Comparison of ENCODE assay signal across 23 cellular contexts in genomic region chrX:81280148-81280547, GRCh38.
DNase-seq lines count a peak whose midpoint lies in the region; ATAC-seq and TF ChIP-seq lines count a peak whose summit lies in the region.
"Had no signal": no experiment of that assay in that cellular context is flagged by ENCODE, and none has a peak within 500 bp of the region (broad histone marks: within the 10 kb centered on the region; RNA-seq: fewer than 3 reads in every experiment).

No MANE protein-coding gene starts in this region.

- intact Hi-C loops in PC-3 (cut with micrococcal nuclease) = no loop called here

- H3K9ac ChIP-seq in PC-3 (ENCODE audit: low read length) = no peak overlapping the region

- CTCF ChIA-PET in PC-3 (lab: Charles Lee) = no interaction called here

- TF ChIP-seq CTCF in 22Rv1 (IDR thresholded peaks at IDR 0.05) (peak; percentile 14; the same call in 1 of the 2 replicates), PC-3 (conservative IDR thresholded peaks at IDR 0.05; ENCODE audit: low read depth, low read length) (peak; percentile 43; the same call in 1 of the 2 replicates), fibroblast of mammary gland (conservative IDR thresholded peaks at IDR 0.05; ENCODE audit: control insufficient read depth, insufficient read depth, low read depth, low read length) (peak; percentile 10)

- POLR2A ChIA-PET in PC-3 (lab: Charles Lee; ENCODE audit: unreplicated experiment) = no interaction called here

- peaks cover 3% of the 10 kb centered on the region for H3K4me1 ChIP-seq in PC-3 (ENCODE audit: insufficient read depth, low read length)
- H3K4me1 ChIP-seq: right atrium auricular region had no signal

- DNase-seq in EH (ENCODE audit: low read depth) = peak; percentile 0
- DNase-seq in PC-3 = no peak
- DNase-seq in fibroblast of mammary gland (ENCODE audit: low read depth) = peak; percentile 5
- no peak for DNase-seq in NCI-H2196 (lab: John Stamatoyannopoulos, UW; ENCODE audit: unreplicated experiment)
- DNase-seq: activated CD4-positive, alpha-beta memory T cell treated with anti-CD3 and anti-CD28 coated beads for 36 hours; activated naive CD4-positive, alpha-beta T cell; CD8-positive, alpha-beta T cell; central memory CD4-positive, alpha-beta T cell; effector CD8-positive, alpha-beta T cell; hypothalamus; kidney glomerular epithelial cell; mammary epithelial cell; NCI-H146; NCI-H446; occipital lobe; Right ventricle myocardium superior; substantia nigra; T-helper 1 cell had no signal

- H3K27me3 ChIP-seq in PC-3 (ENCODE audit: low read length) = no peaks in the 10 kb centered on the region
- H3K27me3 ChIP-seq: right atrium auricular region had no signal

- ATAC-seq in PC-3 (no peak), GM19397 (IDR thresholded peaks at IDR 0.05; ENCODE audit: unreplicated experiment) (no peak), HG02970 (IDR thresholded peaks at IDR 0.05; ENCODE audit: low FRiP score, unreplicated experiment) (no peak)
- no peak for ATAC-seq in activated CD4-positive, CD25-positive, alpha-beta regulatory T cell treated with anti-CD3 and anti-CD28 coated beads, Interleukin-2, amount 50 U/mL, for 24 hours
- ATAC-seq: CD8-positive, alpha-beta T cell had no signal

- no peaks in the 10 kb centered on the region for H3K9me2 ChIP-seq in PC-3 (replicated peaks; ENCODE audit: low read length)

- H3K4me2 ChIP-seq in PC-3 (ENCODE audit: low read length) = no peak overlapping the region

- no peak overlapping the region for H3K4me3 ChIP-seq in PC-3 (ENCODE audit: low read length)
- no peak overlapping the region for H3K4me3 ChIP-seq in fibroblast of mammary gland (ENCODE audit: control insufficient read depth, low read depth, low read length)
- H3K4me3 ChIP-seq: right atrium auricular region had no signal

- no peaks in the 10 kb centered on the region for H3K36me3 ChIP-seq in PC-3 (ENCODE audit: low read depth, low read length)
- H3K36me3 ChIP-seq: right atrium auricular region had no signal

- H3F3A ChIP-seq in PC-3 (ENCODE audit: low read length, unreplicated experiment) = no peaks in the 10 kb centered on the region

- no TSS peak for BruUV-seq in PC-3 (replicated peaks; lab: Mats Ljungman, UMichigan)

- H3K27ac ChIP-seq in 22Rv1 (no peak overlapping the region), PC-3 (ENCODE audit: low read length) (no peak overlapping the region)
- H3K27ac ChIP-seq: right atrium auricular region had no signal

- H4K20me1 ChIP-seq in PC-3 (ENCODE audit: low read length) = no peaks in the 10 kb centered on the region

- H3K9me3 ChIP-seq in PC-3 (ENCODE audit: low read length) = no peaks in the 10 kb centered on the region

- H3K79me2 ChIP-seq in PC-3 (ENCODE audit: low read length) = no peaks in the 10 kb centered on the region

- H2AFZ ChIP-seq in PC-3 (ENCODE audit: low read length) = no peak overlapping the region

Comparison
In these comparisons a context has a peak if more than half of its experiments do, and no peak if none do; other contexts are left out.
1. DNase-seq: peak in EH (single experiment) and fibroblast of mammary gland (single experiment); none in PC-3 (single experiment) and NCI-H2196 (single experiment).
2. Peak in every context shown above with its lines, with median percentiles within 50 percentile points of each other: CTCF ChIP-seq.